ENCODE assay signal across 16 cellular contexts in genomic region chr2:24016376-24016761, GRCh38. TPM values are rescaled to one million over a fixed set of nuclear protein-coding genes. Genes with fewer than 3 reads are reported as not detected.
DNase-seq lines count a peak whose midpoint lies in the region; ATAC-seq and TF ChIP-seq lines count a peak whose summit lies in the region.
"Had no signal": no experiment of that assay in that cellular context is flagged by ENCODE, and none has a peak within 500 bp of the region (broad histone marks: within the 10 kb centered on the region; RNA-seq: fewer than 3 reads in every experiment).

No MANE protein-coding gene starts in this region.

- peak overlapping the region; percentile 87 for H2AFZ ChIP-seq in IMR-90 (replicated peaks; ENCODE audit: low read length, poor library complexity)

- no peak for TF ChIP-seq RAD21 in IMR-90 (IDR thresholded peaks at IDR 0.05; ENCODE audit: low read length)

- no peak overlapping the region for H3K56ac ChIP-seq in IMR-90 (ENCODE audit: extremely low read depth, insufficient read depth, low read length)

- POLR2A ChIA-PET in IMR-90 (lab: Charles Lee; ENCODE audit: unreplicated experiment): no interaction called here

- H3K4me1 ChIP-seq in IMR-90 (ENCODE audit: control insufficient read depth, insufficient read depth, low read length): peaks cover 10% of the 10 kb centered on the region

- peak; percentile 36 for DNase-seq in EL
- no peak for DNase-seq in IMR-90
- no peak for DNase-seq in brain microvascular endothelial cell
- DNase-seq in sciatic nerve (ENCODE audit: low spot score): no peak
- DNase-seq in DMS53 (lab: John Stamatoyannopoulos, UW): no peak
- no peak for DNase-seq in dedifferentiated amniotic fluid mesenchymal stem cell (ENCODE audit: extremely low spot score)
- DNase-seq: activated CD4-positive, alpha-beta T cell treated with anti-CD3 and anti-CD28 coated beads for 4 hours; activated CD8-positive, alpha-beta memory T cell treated with anti-CD3 and anti-CD28 coated beads, Interleukin-2, amount 50 U/mL, for 48 hours; activated effector memory CD4-positive, alpha-beta T cell treated with anti-CD3 and anti-CD28 coated beads, Interleukin-2, amount 50 U/mL, for 16 hours; CD8-positive, alpha-beta T cell; NCI-H1436; NCI-H2171; Right ventricle myocardium superior had no signal

- H3K27ac ChIP-seq in IMR-90 (ENCODE audit: insufficient read depth, low read length): peak overlapping the region; percentile 49
- H3K27ac ChIP-seq in brain microvascular endothelial cell: peak overlapping the region; percentile 66
- H3K27ac ChIP-seq: foreskin keratinocyte had no signal

- peaks cover 19% of the 10 kb centered on the region; the same call in 1 of the 2 replicates for H3K9me1 ChIP-seq in IMR-90 (ENCODE audit: insufficient read depth, low read length)

- H3K4ac ChIP-seq in IMR-90 (ENCODE audit: low read depth, low read length): peak overlapping the region; percentile 95

- H3K79me1 ChIP-seq in IMR-90 (ENCODE audit: low read depth in 1 of 2, low read length in 2 of 2): peaks cover 0 to 3% of the 10 kb centered on the region in 2 experiments; a peak in 1 of 4 replicates

- dilution Hi-C loops in IMR-90 (cut with HindIII; ENCODE audit: low sequenced_read_pairs, unreplicated experiment): no loop called here

- H3K18ac ChIP-seq in IMR-90 (ENCODE audit: low read depth, low read length): peak overlapping the region; percentile 50; the same call in 1 of the 2 replicates

- peak overlapping the region; percentile 74 to 82 for H4K8ac ChIP-seq in IMR-90 (ENCODE audit: low read depth in 2 of 2, low read length in 2 of 2)

- no peaks in the 10 kb centered on the region for H3K9me3 ChIP-seq in IMR-90 (ENCODE audit: control insufficient read depth, insufficient read depth, low read length)

- peak overlapping the region; percentile 92 for H2BK20ac ChIP-seq in IMR-90 (ENCODE audit: low read depth, low read length)

- H3K36me3 ChIP-seq in IMR-90 (ENCODE audit: control insufficient read depth, insufficient read depth, low read length) (no peaks in the 10 kb centered on the region), brain microvascular endothelial cell (replicated peaks) (no peaks in the 10 kb centered on the region)

- peak overlapping the region; percentile 45 for H3K14ac ChIP-seq in IMR-90 (replicated peaks; ENCODE audit: low read depth, low read length)

- TF ChIP-seq CTCF in IMR-90 (conservative IDR thresholded peaks at IDR 0.05; ENCODE audit: low read depth, low read length): no peak
- TF ChIP-seq CTCF in brain microvascular endothelial cell (IDR thresholded peaks at IDR 0.05; ENCODE audit: low read depth, low read length, missing control alignments): no peak

- intact Hi-C loops in IMR-90 (cut with micrococcal nuclease) (no loop called here), sciatic nerve (cut with DNase I) (no loop called here)

- H3K9ac ChIP-seq in IMR-90 (ENCODE audit: low read depth, low read length): peak overlapping the region; percentile 27; the same call in 1 of the 2 replicates

- 100% methylated on average over 1 of the region's 9 CpGs; no CpG with 5 or more reads in 1 of the 2 experiments for WGBS in IMR-90 (ENCODE audit: extremely low coverage in 2 of 2, insufficient read length in 1 of 2), 2 experiments

- TF ChIP-seq POLR2A in IMR-90 (IDR thresholded peaks at IDR 0.05; ENCODE audit: low read depth, low read length): no peak

- peak overlapping the region; percentile 74 for H2BK5ac ChIP-seq in IMR-90 (ENCODE audit: low read depth, low read length, poor library complexity, severe bottlenecking)

- H2AK9ac ChIP-seq in IMR-90 (replicated peaks; ENCODE audit: low read depth, low read length, poor library complexity): peak overlapping the region; percentile 94

- H3K4me2 ChIP-seq in IMR-90 (ENCODE audit: low read depth, low read length): no peak overlapping the region

- in situ Hi-C loops in IMR-90 (cut with MboI; ENCODE audit: low sequenced_read_pairs): no loop called here
- in situ Hi-C loops in brain microvascular endothelial cell (cut with HindIII; ENCODE audit: low pct_ligation_motif_present, low sequenced_read_pairs): no loop called here

- H3K27me3 ChIP-seq in IMR-90 (ENCODE audit: control insufficient read depth, insufficient read depth, low read length) (no peaks in the 10 kb centered on the region), brain microvascular endothelial cell (replicated peaks) (no peaks in the 10 kb centered on the region)

- BruUV-seq in IMR-90 (replicated peaks; lab: Mats Ljungman, UMichigan): no TSS peak

- CTCF ChIA-PET in IMR-90 (lab: Yijun Ruan, JAX): interaction anchor here (0.7 kb wide), 1 partner anchor 802 kb away, joined by 4 read pairs; no protein-coding TSS in a partner anchor

- peak overlapping the region; percentile 98 for H2AK5ac ChIP-seq in IMR-90 (ENCODE audit: low read depth, low read length)

- ATAC-seq in IMR-90 (ENCODE audit: low read depth) (no peak; the same call in 1 of the 2 replicates), sciatic nerve (peak; percentile 9), GM19351 (IDR thresholded peaks at IDR 0.05; ENCODE audit: unreplicated experiment) (no peak)
- ATAC-seq: CD8-positive, alpha-beta T cell had no signal

- H4K5ac ChIP-seq in IMR-90 (ENCODE audit: low read depth, low read length): peak overlapping the region; percentile 21; the same call in 1 of the 2 replicates

- peak overlapping the region; percentile 91 for H2BK120ac ChIP-seq in IMR-90 (ENCODE audit: low read depth, low read length)

- H2BK15ac ChIP-seq in IMR-90 (ENCODE audit: low read depth, low read length): peak overlapping the region; percentile 98; the same call in 2 of the 3 replicates

- no peak overlapping the region for H3K4me3 ChIP-seq in IMR-90 (ENCODE audit: insufficient read depth, low read depth, low read length)
- no peak overlapping the region for H3K4me3 ChIP-seq in brain microvascular endothelial cell (ENCODE audit: low read depth, low read length)

- no peaks in the 10 kb centered on the region for H4K20me1 ChIP-seq in IMR-90 (ENCODE audit: insufficient read depth, low read length)

- H3K23ac ChIP-seq in IMR-90 (ENCODE audit: low read depth, low read length): peak overlapping the region; percentile 19

- H4K91ac ChIP-seq in IMR-90 (ENCODE audit: insufficient read depth, low read depth, low read length): peak overlapping the region; percentile 97

TF ChIP-seq in IMR-90, 13 proteins besides CTCF, POLR2A, EP300 and RAD21:
- TF ChIP-seq MXI1 (IDR thresholded peaks at IDR 0.05; ENCODE audit: borderline replicate concordance, low read depth, low read length) (no peak), FOS (IDR thresholded peaks at IDR 0.05; ENCODE audit: low read depth, low read length) (no peak), MAZ (IDR thresholded peaks at IDR 0.05; ENCODE audit: borderline replicate concordance, low read depth, low read length) (no peak), RCOR1 (IDR thresholded peaks at IDR 0.05; ENCODE audit: insufficient replicate concordance, low read length) (no peak)

RNA-seq across cellular contexts. Expression of gene MFSD2B, which starts 6.5 kb away (rescaled TPM):
- total RNA-seq in IMR-90 (2012; rRNA removed): not detected in 2 replicates
- polyA plus RNA-seq in IMR-90 (2012; rRNA removed): 0.05 and 0.09 TPM in 2 replicates
- 0.01 and 0.03 TPM in 2 replicates for polyA plus RNA-seq in IMR-90 (2012; cell fraction: cytosol; rRNA removed)
- 0.10 and 0.32 TPM in 2 replicates for polyA plus RNA-seq in IMR-90 (2012; cell fraction: nucleus; rRNA removed; ENCODE audit: low replicate concordance)
- total RNA-seq in sciatic nerve: 0.67 TPM
- total RNA-seq: bronchial epithelial cell, Right ventricle myocardium superior had no signal

RNA-seq across cellular contexts. Expression of gene WDCP, which starts 30.8 kb away (rescaled TPM):
- total RNA-seq in IMR-90 (2012; rRNA removed) (18.6 and 21.7 TPM in 2 replicates), sciatic nerve (11.8 TPM)
- polyA plus RNA-seq in IMR-90 (2012; rRNA removed): 5.4 and 6.8 TPM in 2 replicates
- polyA plus RNA-seq in IMR-90 (2012; cell fraction: cytosol; rRNA removed): 1.9 and 2.9 TPM in 2 replicates
- polyA plus RNA-seq in IMR-90 (2012; cell fraction: nucleus; rRNA removed; ENCODE audit: low replicate concordance): 2.7 and 9.0 TPM in 2 replicates

RNA-seq across cellular contexts. Expression of gene FKBP1B, which starts 33.2 kb away (rescaled TPM):
- total RNA-seq in IMR-90 (2012; rRNA removed) (8.9 and 10.2 TPM in 2 replicates), sciatic nerve (11.1 TPM)
- polyA plus RNA-seq in IMR-90 (2012; rRNA removed): 15.1 and 16.9 TPM in 2 replicates
- 16.8 and 17.5 TPM in 2 replicates for polyA plus RNA-seq in IMR-90 (2012; cell fraction: cytosol; rRNA removed)
- polyA plus RNA-seq in IMR-90 (2012; cell fraction: nucleus; rRNA removed; ENCODE audit: low replicate concordance): 6.8 and 10.6 TPM in 2 replicates

RNA-seq across cellular contexts. Expression of gene SF3B6, which starts 59.8 kb away (rescaled TPM):
- total RNA-seq in IMR-90 (2012; rRNA removed) (143 and 224 TPM in 2 replicates), sciatic nerve (62.5 TPM)
- 166 and 191 TPM in 2 replicates for polyA plus RNA-seq in IMR-90 (2012; rRNA removed)
- 58.0 and 130 TPM in 2 replicates for polyA plus RNA-seq in IMR-90 (2012; cell fraction: cytosol; rRNA removed)
- polyA plus RNA-seq in IMR-90 (2012; cell fraction: nucleus; rRNA removed; ENCODE audit: low replicate concordance): 14.1 and 76.2 TPM in 2 replicates
